In the genomic region with DNA sequence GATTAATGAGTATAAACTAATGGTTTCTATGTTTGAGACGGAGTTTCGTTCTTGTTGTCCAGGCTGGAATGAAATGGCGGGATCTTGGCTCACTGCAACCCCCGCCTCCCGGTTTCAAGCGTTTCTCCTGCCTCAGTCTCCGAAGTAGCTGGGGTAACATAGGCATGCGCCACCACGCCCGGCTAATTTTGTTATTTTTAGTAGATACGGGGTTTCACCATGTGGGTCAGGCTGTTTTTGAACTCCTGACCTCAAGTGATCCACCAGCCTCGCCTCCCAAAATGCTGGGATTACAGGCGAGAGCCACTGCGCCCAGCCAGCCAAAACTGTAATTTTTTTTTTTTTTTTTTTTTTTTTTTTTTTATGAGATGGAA, we compare ENCODE assay signal across 9 cellular contexts.
A peak's percentile ranks its signal among the peaks of the same experiment; 100 is the strongest.
DNase-seq lines count a peak whose midpoint lies in the region; TF ChIP-seq lines count a peak whose summit lies in the region.
"Had no signal": no experiment of that assay in that cellular context is flagged by ENCODE, and none has a peak within 500 bp of the region (broad histone marks: within the 10 kb centered on the region; RNA-seq: fewer than 3 reads in every experiment).

No MANE protein-coding gene starts in this region.

- H2BK15ac ChIP-seq in H9 (ENCODE audit: low read depth, low read length) (no peak overlapping the region), mesendoderm (replicated peaks; ENCODE audit: low read depth) (no peak overlapping the region)

- H3K9me3 Mint-ChIP-seq in H9: no peaks in the 10 kb centered on the region

- H3K79me2 ChIP-seq in H9 (ENCODE audit: insufficient read depth, low read length): no peaks in the 10 kb centered on the region
- no peaks in the 10 kb centered on the region for H3K79me2 ChIP-seq in mesendoderm (ENCODE audit: control insufficient read depth, insufficient read depth, low read length)

- TF ChIP-seq CTCF in BJ (IDR thresholded peaks at IDR 0.05; ENCODE audit: insufficient read depth, low read depth, low read length) (no peak), H9 (conservative IDR thresholded peaks at IDR 0.05) (no peak), astrocyte of the spinal cord (IDR thresholded peaks at IDR 0.05; ENCODE audit: low read depth, low read length) (no peak)

- peak overlapping the region in 2 of 3 experiments; percentile 84 to 86; a peak in 2 of 7 replicates for H3K27ac Mint-ChIP-seq in H9

- H4K5ac ChIP-seq in H9 (ENCODE audit: insufficient read length, low read depth, low read length) (no peak overlapping the region), mesendoderm (ENCODE audit: low read length) (no peak overlapping the region)

- H3K36me3 ChIP-seq in BJ (ENCODE audit: control insufficient read depth, insufficient read depth, low read length): no peaks in the 10 kb centered on the region
- H3K36me3 ChIP-seq in mesendoderm (ENCODE audit: control insufficient read depth, insufficient read depth, low read length): no peaks in the 10 kb centered on the region

- peaks cover 14 to 19% of the 10 kb centered on the region in 2 experiments for H3K4me1 Mint-ChIP-seq in H9

- no peak overlapping the region for H2BK5ac ChIP-seq in H9 (ENCODE audit: insufficient read length, low read length)
- H2BK5ac ChIP-seq in mesendoderm (ENCODE audit: low read length): no peak overlapping the region

- H3K23ac ChIP-seq in H9 (ENCODE audit: insufficient read length, low read depth, low read length) (no peak overlapping the region), mesendoderm (ENCODE audit: low read length) (no peak overlapping the region)

- H3K9me3 ChIP-seq in H9 (ENCODE audit: control insufficient read depth, low read depth, low read length): no peaks in the 10 kb centered on the region

- peaks cover 2% of the 10 kb centered on the region for H4K20me1 ChIP-seq in H9 (ENCODE audit: control insufficient read depth, insufficient read depth, insufficient read length)

- no peaks in the 10 kb centered on the region for H3K79me1 ChIP-seq in H9 (ENCODE audit: insufficient read depth, low read depth, low read length, poor library complexity, severe bottlenecking)
- H3K79me1 ChIP-seq in mesendoderm (ENCODE audit: low read length): no peaks in the 10 kb centered on the region

- no peak overlapping the region for H3K27ac ChIP-seq in H9 (ENCODE audit: insufficient read length, low read depth, low read length)
- no peak overlapping the region for H3K27ac ChIP-seq in mesendoderm (ENCODE audit: low read depth, low read length)

- WGBS in H9 (ENCODE audit: extremely low coverage, insufficient read length, low lambda C conversion rate): no CpG with 5 or more reads among the region's 14 CpGs
- no CpG with 5 or more reads among the region's 14 CpGs for WGBS in mesendoderm (ENCODE audit: extremely low coverage, insufficient coverage, low lambda C conversion rate)

- no peak overlapping the region for H3K4me3 Mint-ChIP-seq in H9

- CTCF ChIA-PET in BJ (lab: Yijun Ruan, JAX) (no interaction called here), HEK293T (lab: Yijun Ruan, JAX) (interaction anchor here (0.7 kb wide), 1 partner anchor 39 kb away, joined by 4 read pairs; no protein-coding TSS in a partner anchor)

- POLR2A ChIA-PET in BJ (lab: Charles Lee) (interaction anchor here (0.6 to 3.0 kb wide), 4 partner anchors 9 to 169 kb away, joined by 5 to 74 read pairs (median 26); a partner anchor contains a TSS), HEK293T (lab: Yijun Ruan, JAX) (interaction anchor here (0.9 to 4.3 kb wide), 7 partner anchors 9 to 91 kb away, joined by 3 to 45 read pairs (median 4); a partner anchor contains a TSS)

- H2BK120ac ChIP-seq in H9 (ENCODE audit: low read depth, low read length, poor library complexity, severe bottlenecking) (no peak overlapping the region), mesendoderm (ENCODE audit: low read depth, low read length) (no peak overlapping the region)

- no peak overlapping the region for H3K56ac ChIP-seq in H9 (ENCODE audit: insufficient read length, low read depth, low read length)
- peak overlapping the region; percentile 87 for H3K56ac ChIP-seq in mesendoderm (ENCODE audit: low read length)

- H3K9ac ChIP-seq in H9 (ENCODE audit: extremely low read depth, insufficient read length, low read length) (peak overlapping the region; percentile 33), mesendoderm (ENCODE audit: low read length) (peak overlapping the region; percentile 33)

- H3K27me3 Mint-ChIP-seq in H9 (ENCODE audit: low read depth): no peaks in the 10 kb centered on the region; the same call in 1 of the 2 replicates

- H4K8ac ChIP-seq in H9 (replicated peaks; ENCODE audit: insufficient read length, low read depth, low read length): no peak overlapping the region
- H4K8ac ChIP-seq in mesendoderm (ENCODE audit: low read depth, low read length): no peak overlapping the region

- H2BK20ac ChIP-seq in H9 (ENCODE audit: low read depth, low read length, poor library complexity, severe bottlenecking): no peak overlapping the region

- H3K27me3 ChIP-seq in BJ (ENCODE audit: control insufficient read depth, insufficient read depth, low read length): no peaks in the 10 kb centered on the region
- no peaks in the 10 kb centered on the region for H3K27me3 ChIP-seq in H9 (ENCODE audit: insufficient read depth, low read length)
- no peaks in the 10 kb centered on the region for H3K27me3 ChIP-seq in mesendoderm (ENCODE audit: insufficient read depth, low read length, poor library complexity)

- H4K91ac ChIP-seq in H9 (ENCODE audit: insufficient read length, low read depth, low read length): no peak overlapping the region

- no peaks in the 10 kb centered on the region; a peak in 2 of 7 replicates for H3K36me3 Mint-ChIP-seq in H9 (ENCODE audit: insufficient read depth in 1 of 3, low read depth in 3 of 3)

- H3K4me3 ChIP-seq in BJ (ENCODE audit: low read depth, low read length) (peak overlapping the region; percentile 37), astrocyte of the spinal cord (ENCODE audit: low read depth, low read length) (peak overlapping the region; percentile 44), mesendoderm (ENCODE audit: low read length) (no peak overlapping the region)

- H3K18ac ChIP-seq in H9 (ENCODE audit: insufficient read length, low read depth, low read length) (no peak overlapping the region), mesendoderm (ENCODE audit: low read length) (no peak overlapping the region)

- H2AFZ ChIP-seq in H9 (ENCODE audit: low read length): no peak overlapping the region

- H3K4me2 ChIP-seq in H9 (ENCODE audit: insufficient read depth, insufficient read length, low read length): peak overlapping the region; percentile 89
- no peak overlapping the region for H3K4me2 ChIP-seq in mesendoderm (ENCODE audit: low read length)

- H3K14ac ChIP-seq in H9 (ENCODE audit: insufficient read depth, low read length): no peak overlapping the region

- no peak overlapping the region for H3T11ph ChIP-seq in H9 (ENCODE audit: low read length)

- in situ Hi-C loops in astrocyte of the spinal cord (cut with HindIII; ENCODE audit: low sequenced_read_pairs): no loop called here

- H3K4me1 ChIP-seq in H9 (ENCODE audit: insufficient read depth, low read length): no peaks in the 10 kb centered on the region; the same call in 1 of the 2 replicates
- no peaks in the 10 kb centered on the region for H3K4me1 ChIP-seq in mesendoderm (ENCODE audit: control insufficient read depth, low read depth, low read length)

- no peak overlapping the region for H2BK12ac ChIP-seq in H9 (ENCODE audit: insufficient read length, low read depth, low read length)

- H2AK5ac ChIP-seq in H9 (ENCODE audit: insufficient read length, low read length): no peak overlapping the region
- H2AK5ac ChIP-seq in mesendoderm (ENCODE audit: low read length): no peak overlapping the region

- H3K4ac ChIP-seq in H9 (ENCODE audit: low read depth, low read length) (no peak overlapping the region), mesendoderm (ENCODE audit: low read depth, low read length) (peak overlapping the region; percentile 85)

- DNase-seq in BJ (ENCODE audit: low read depth) (no peak), H9 (no peak), astrocyte of the spinal cord (ENCODE audit: low read depth, low spot score) (no peak), mesendoderm (no peak), mucosa of gallbladder (ENCODE audit: low spot score) (no peak), HEK293T (ENCODE audit: extremely low spot score) (no peak), epidermal melanocyte (ENCODE audit: insufficient read length, low spot score) (no peak)
- DNase-seq in activated CD4-positive, alpha-beta T cell treated with anti-CD3 and anti-CD28 coated beads for 4 hours: no peak
- DNase-seq: NCI-H226 had no signal

- peaks cover 11% of the 10 kb centered on the region for H3K23me2 ChIP-seq in H9 (ENCODE audit: insufficient read length, low read depth, low read length, poor library complexity, severe bottlenecking)

TF ChIP-seq in HEK293T, 16 proteins besides CTCF, POLR2A, EP300 and RAD21:
- TF ChIP-seq ZNF384 (IDR thresholded peaks at IDR 0.05) (no peak), ELF4 (IDR thresholded peaks at IDR 0.05) (no peak), L3MBTL2 (conservative IDR thresholded peaks at IDR 0.05) (no peak), NFRKB (IDR thresholded peaks at IDR 0.05) (no peak), FOXK2 (IDR thresholded peaks at IDR 0.05) (no peak), HDGF (IDR thresholded peaks at IDR 0.05; ENCODE audit: borderline replicate concordance) (no peak), SP1 (IDR thresholded peaks at IDR 0.05) (no peak), TARDBP (IDR thresholded peaks at IDR 0.05) (no peak)
TF ChIP-seq in HEK293T: peak in this region for 0.
